Comparison of ENCODE assay signal across 25 cellular contexts in genomic region chr1:154934358-154934948, GRCh38. TPM values are rescaled to one million over a fixed set of nuclear protein-coding genes. Genes with fewer than 3 reads are reported as not detected.
DNase-seq lines count a peak whose midpoint lies in the region; ATAC-seq and TF ChIP-seq lines count a peak whose summit lies in the region.
"Had no signal": no experiment of that assay in that cellular context is flagged by ENCODE, and none has a peak within 500 bp of the region (broad histone marks: within the 10 kb centered on the region; RNA-seq: fewer than 3 reads in every experiment).

No MANE protein-coding gene starts in this region.

- no peak overlapping the region for H3K4me2 ChIP-seq in hepatocyte

- H3K27ac ChIP-seq in hepatocyte (no peak overlapping the region), upper lobe of right lung (no peak overlapping the region)
- H3K27ac ChIP-seq: HL-60 had no signal

- no peak overlapping the region for H3K4me3 ChIP-seq in hepatocyte
- no peak overlapping the region for H3K4me3 ChIP-seq in upper lobe of right lung

- H3K9me2 ChIP-seq in hepatocyte (replicated peaks; ENCODE audit: insufficient read depth) = no peaks in the 10 kb centered on the region

- H3K27me3 ChIP-seq in hepatocyte = no peaks in the 10 kb centered on the region
- no peaks in the 10 kb centered on the region for H3K27me3 ChIP-seq in upper lobe of right lung
- H3K27me3 ChIP-seq: BE2C had no signal

- CTCF ChIA-PET in activated naive CD4-positive, alpha-beta T cell treated with anti-CD3 and anti-CD28 coated beads for 36 hours (lab: Charles Lee) = interaction anchor here (0.6 to 1.2 kb wide), 3 partner anchors 151 to 197 kb away, joined by 3 to 4 read pairs (median 3); no protein-coding TSS in a partner anchor

- H3K9me3 ChIP-seq in T-helper 17 cell (ENCODE audit: control insufficient read depth, low read length, poor library complexity, severe bottlenecking) = no peaks in the 10 kb centered on the region
- H3K9me3 ChIP-seq in hepatocyte (ENCODE audit: low read depth) = no peaks in the 10 kb centered on the region
- H3K9me3 ChIP-seq in upper lobe of right lung = no peaks in the 10 kb centered on the region
- H3K9me3 ChIP-seq: BE2C had no signal

- no peak overlapping the region for H3K27ac Mint-ChIP-seq in activated naive CD4-positive, alpha-beta T cell treated with anti-CD3 and anti-CD28 coated beads, Interleukin-2, amount 50 U/mL, for 24 hours
- H3K27ac Mint-ChIP-seq in activated naive CD4-positive, alpha-beta T cell treated with anti-CD3 and anti-CD28 coated beads for 36 hours = no peak overlapping the region
- H3K27ac Mint-ChIP-seq in T-helper 17 cell (peak overlapping the region; percentile 100), mesothelial cell of epicardium (no peak overlapping the region)

- H3K79me2 ChIP-seq in hepatocyte = peaks cover 9% of the 10 kb centered on the region

- TF ChIP-seq CTCF in mesothelial cell of epicardium (IDR thresholded peaks at IDR 0.05; ENCODE audit: unreplicated experiment) = no peak
- no peak for TF ChIP-seq CTCF in hepatocyte (IDR thresholded peaks at IDR 0.05; ENCODE audit: poor library complexity)
- TF ChIP-seq CTCF in upper lobe of right lung (IDR thresholded peaks at IDR 0.05) = no peak

- H3K36me3 ChIP-seq in hepatocyte (replicated peaks; ENCODE audit: insufficient read depth, low read depth) (no peaks in the 10 kb centered on the region), upper lobe of right lung (peaks cover 11% of the 10 kb centered on the region)
- H3K36me3 ChIP-seq: BE2C had no signal

- peak overlapping the region; percentile 1 for H3K4me3 Mint-ChIP-seq in activated naive CD4-positive, alpha-beta T cell treated with anti-CD3 and anti-CD28 coated beads, Interleukin-2, amount 50 U/mL, for 24 hours
- H3K4me3 Mint-ChIP-seq in activated naive CD4-positive, alpha-beta T cell treated with anti-CD3 and anti-CD28 coated beads for 36 hours = no peak overlapping the region
- H3K4me3 Mint-ChIP-seq in T-helper 17 cell = peak overlapping the region; percentile 31
- H3K4me3 Mint-ChIP-seq in mesothelial cell of epicardium = peak overlapping the region; percentile 6

- H3K4me1 Mint-ChIP-seq in activated naive CD4-positive, alpha-beta T cell treated with anti-CD3 and anti-CD28 coated beads, Interleukin-2, amount 50 U/mL, for 24 hours = peaks cover 33% of the 10 kb centered on the region
- H3K4me1 Mint-ChIP-seq in activated naive CD4-positive, alpha-beta T cell treated with anti-CD3 and anti-CD28 coated beads for 36 hours (ENCODE audit: low read depth) = peaks cover 30% of the 10 kb centered on the region
- peaks cover 41% of the 10 kb centered on the region for H3K4me1 Mint-ChIP-seq in T-helper 17 cell
- peaks cover 14% of the 10 kb centered on the region for H3K4me1 Mint-ChIP-seq in mesothelial cell of epicardium

- no peak for DNase-seq in activated naive CD4-positive, alpha-beta T cell treated with anti-CD3 and anti-CD28 coated beads for 36 hours
- DNase-seq in T-helper 17 cell (no peak), mesothelial cell of epicardium (ENCODE audit: low spot score in 2 of 2, unreplicated experiment in 2 of 2) (no peak), hepatocyte (ENCODE audit: low spot score) (no peak), upper lobe of right lung (no peak)
- DNase-seq: activated CD4-positive, alpha-beta T cell treated with anti-CD3 and anti-CD28 coated beads, Interleukin-2, amount 50 U/mL, for 48 hours; activated gamma-delta T cell treated with Interleukin-2 at 50 U/mL for 16 hours; BE2C; central memory CD4-positive, alpha-beta T cell; COR-L47; cortex of kidney; effector memory CD8-positive, alpha-beta T cell; erythroblast; Kasumi-1; left ventricle myocardium superior; NCI-H1417; NCI-H2029 treated with DMSO at 0.1 percent for 48 hours; NCI-H526; NK-92 treated with Interleukin-12 subunit alpha and Interleukin-12 subunit beta, amount 100 ng/mL, for 24 hours; stimulated activated naive CD4-positive, alpha-beta T cell had no signal

- H4K20me1 ChIP-seq in hepatocyte (ENCODE audit: insufficient read depth, poor library complexity, severe bottlenecking) = no peaks in the 10 kb centered on the region

- peaks cover 5% of the 10 kb centered on the region for H3K36me3 Mint-ChIP-seq in activated naive CD4-positive, alpha-beta T cell treated with anti-CD3 and anti-CD28 coated beads, Interleukin-2, amount 50 U/mL, for 24 hours
- H3K36me3 Mint-ChIP-seq in activated naive CD4-positive, alpha-beta T cell treated with anti-CD3 and anti-CD28 coated beads for 36 hours (ENCODE audit: low read depth) = peaks cover 11% of the 10 kb centered on the region
- peaks cover 2% of the 10 kb centered on the region for H3K36me3 Mint-ChIP-seq in T-helper 17 cell (ENCODE audit: low read depth)
- H3K36me3 Mint-ChIP-seq in mesothelial cell of epicardium = peaks cover 6% of the 10 kb centered on the region

- H2AFZ ChIP-seq in hepatocyte = no peak overlapping the region

- no peak for ATAC-seq in T-helper 17 cell
- ATAC-seq in HG03378 (IDR thresholded peaks at IDR 0.05; ENCODE audit: unreplicated experiment) = no peak
- ATAC-seq in upper lobe of right lung = no peak
- ATAC-seq: activated CD4-positive, CD25-positive, alpha-beta regulatory T cell treated with anti-CD3 and anti-CD28 coated beads, Interleukin-2, amount 50 U/mL, for 24 hours; effector memory CD8-positive, alpha-beta T cell; GM12878; left ventricle myocardium superior had no signal

- intact Hi-C loops in activated naive CD4-positive, alpha-beta T cell treated with anti-CD3 and anti-CD28 coated beads for 36 hours (cut with micrococcal nuclease) = no loop called here
- intact Hi-C loops in upper lobe of right lung (cut with DNase I) = no loop called here

- 98% methylated on average over 5 of the region's 5 CpGs for WGBS in hepatocyte (ENCODE audit: low lambda C conversion rate, missing lambda C conversion rate)

- H3K27me3 Mint-ChIP-seq in activated naive CD4-positive, alpha-beta T cell treated with anti-CD3 and anti-CD28 coated beads, Interleukin-2, amount 50 U/mL, for 24 hours = no peaks in the 10 kb centered on the region
- H3K27me3 Mint-ChIP-seq in activated naive CD4-positive, alpha-beta T cell treated with anti-CD3 and anti-CD28 coated beads for 36 hours (ENCODE audit: low read depth) = no peaks in the 10 kb centered on the region
- no peaks in the 10 kb centered on the region for H3K27me3 Mint-ChIP-seq in T-helper 17 cell
- no peaks in the 10 kb centered on the region for H3K27me3 Mint-ChIP-seq in mesothelial cell of epicardium (ENCODE audit: low read depth)
- H3K27me3 Mint-ChIP-seq: effector memory CD8-positive, alpha-beta T cell had no signal

- H3K4me1 ChIP-seq in hepatocyte (ENCODE audit: insufficient read depth) (peaks cover 8% of the 10 kb centered on the region), upper lobe of right lung (peaks cover 18% of the 10 kb centered on the region)
- H3K4me1 ChIP-seq: BE2C had no signal

- no peaks in the 10 kb centered on the region for H3K9me3 Mint-ChIP-seq in activated naive CD4-positive, alpha-beta T cell treated with anti-CD3 and anti-CD28 coated beads, Interleukin-2, amount 50 U/mL, for 24 hours
- H3K9me3 Mint-ChIP-seq in activated naive CD4-positive, alpha-beta T cell treated with anti-CD3 and anti-CD28 coated beads for 36 hours = no peaks in the 10 kb centered on the region
- H3K9me3 Mint-ChIP-seq in mesothelial cell of epicardium = no peaks in the 10 kb centered on the region
- H3K9me3 Mint-ChIP-seq: effector memory CD8-positive, alpha-beta T cell had no signal

RNA-seq across cellular contexts. Expression of gene PMVK, which starts 2.1 kb away (rescaled TPM):
- total RNA-seq in activated naive CD4-positive, alpha-beta T cell treated with anti-CD3 and anti-CD28 coated beads for 36 hours = 10 to 100 TPM; 29.8 to 30.5 TPM
- total RNA-seq in T-helper 17 cell (10 to 100 TPM; 19.0 to 19.9 TPM), mesothelial cell of epicardium (19.7 to 21.2 TPM (median 20.5 TPM) in 3 replicates), hepatocyte (12.5 and 18.5 TPM in 2 replicates), upper lobe of right lung (38.4 TPM)
- polyA plus RNA-seq in hepatocyte = 53.5 and 59.2 TPM in 2 replicates

RNA-seq across cellular contexts. Expression of gene PBXIP1, which starts 21.4 kb away (rescaled TPM):
- total RNA-seq in activated naive CD4-positive, alpha-beta T cell treated with anti-CD3 and anti-CD28 coated beads for 36 hours = 10 to 100 TPM; 55.3 to 55.5 TPM
- total RNA-seq in T-helper 17 cell (100 to 1,000 TPM; 634 to 767 TPM), mesothelial cell of epicardium (53.8 to 56.2 TPM (median 56.2 TPM) in 3 replicates), hepatocyte (52.4 and 53.0 TPM in 2 replicates), upper lobe of right lung (75.7 TPM)
- polyA plus RNA-seq in hepatocyte = 61.0 and 65.5 TPM in 2 replicates

RNA-seq across cellular contexts. Expression of gene PYGO2, which starts 27.1 kb away (rescaled TPM):
- 10 to 100 TPM; 35.6 to 36.3 TPM for total RNA-seq in activated naive CD4-positive, alpha-beta T cell treated with anti-CD3 and anti-CD28 coated beads for 36 hours
- 10 to 100 TPM; 34.7 to 45.1 TPM for total RNA-seq in T-helper 17 cell
- 43.8 to 47.3 TPM (median 44.6 TPM) in 3 replicates for total RNA-seq in mesothelial cell of epicardium
- 20.2 and 21.8 TPM in 2 replicates for total RNA-seq in hepatocyte
- polyA plus RNA-seq in hepatocyte = 22.3 and 28.3 TPM in 2 replicates
- total RNA-seq in upper lobe of right lung = 27.0 TPM

RNA-seq across cellular contexts. Expression of gene SHC1, which starts 36.1 kb away (rescaled TPM):
- 10 to 100 TPM; 35.5 to 40.8 TPM for total RNA-seq in activated naive CD4-positive, alpha-beta T cell treated with anti-CD3 and anti-CD28 coated beads for 36 hours
- total RNA-seq in T-helper 17 cell (100 to 1,000 TPM in 1 of 2 donors, 10 to 100 TPM in 1; 99.5 to 105 TPM), mesothelial cell of epicardium (115 to 132 TPM (median 117 TPM) in 3 replicates), hepatocyte (81.8 and 95.6 TPM in 2 replicates), upper lobe of right lung (120 TPM)
- polyA plus RNA-seq in hepatocyte = 107 and 120 TPM in 2 replicates

RNA-seq across cellular contexts. Expression of gene CKS1B, which starts 40.0 kb away (rescaled TPM):
- 100 to 1,000 TPM; 283 to 291 TPM for total RNA-seq in activated naive CD4-positive, alpha-beta T cell treated with anti-CD3 and anti-CD28 coated beads for 36 hours
- 1 to 10 TPM; 9.3 to 9.4 TPM for total RNA-seq in T-helper 17 cell
- total RNA-seq in mesothelial cell of epicardium = 64.0 to 70.9 TPM (median 68.2 TPM) in 3 replicates
- total RNA-seq in hepatocyte = 40.4 and 41.5 TPM in 2 replicates
- 91.3 and 102 TPM in 2 replicates for polyA plus RNA-seq in hepatocyte
- total RNA-seq in upper lobe of right lung = 27.0 TPM
